Comparison of ENCODE assay signal across 8 cellular contexts in genomic region chr10:10503772-10504171, GRCh38.
"Had no signal": no experiment of that assay in that cellular context is flagged by ENCODE, and none has a peak within 500 bp of the region (broad histone marks: within the 10 kb centered on the region; RNA-seq: fewer than 3 reads in every experiment).

No MANE protein-coding gene starts in this region.

- FAIRE-seq: HTR-8/SVneo, K562 had no signal

- H3K4me3 ChIP-seq: K562 had no signal

- H3K27ac ChIP-seq: HL-60, KMS-11 had no signal

- H3K36me3 Mint-ChIP-seq: IgD-negative memory B cell had no signal

- H3K27ac Mint-ChIP-seq: IgD-negative memory B cell had no signal

- H3K4me2 ChIP-seq: KMS-11 had no signal

- H3K4me3 Mint-ChIP-seq: IgD-negative memory B cell had no signal

- DNase-seq: Karpas-422, KBM-7, KG1 had no signal

- ATAC-seq: K562 had no signal

- H3K9ac ChIP-seq: KMS-11 had no signal

- H3K27me3 Mint-ChIP-seq: IgD-negative memory B cell had no signal

- H3K4me1 Mint-ChIP-seq: IgD-negative memory B cell had no signal
